ENCODE assay signal across 8 cellular contexts in the genomic region with DNA sequence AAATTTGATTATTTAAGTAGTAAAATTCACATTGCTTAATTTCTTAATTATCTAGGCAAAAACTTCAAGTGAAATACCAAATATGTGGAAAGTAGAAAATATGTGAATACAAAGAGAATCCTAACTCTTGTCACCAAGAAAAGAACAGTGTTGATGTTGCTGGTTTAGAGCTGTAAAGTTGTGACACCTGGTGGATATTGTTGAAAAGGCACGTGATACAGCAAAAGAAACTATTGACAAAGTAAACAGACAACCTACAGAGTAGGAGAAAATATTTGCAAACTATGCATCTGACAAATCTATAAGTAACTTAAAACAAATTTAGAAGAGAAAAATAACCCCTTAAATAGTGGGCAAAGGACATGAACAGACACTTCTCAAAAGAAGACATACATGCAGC. TPM values are rescaled to one million over a fixed set of nuclear protein-coding genes. Genes with fewer than 3 reads are reported as not detected.
A peak's percentile ranks its signal among the peaks of the same experiment; 100 is the strongest.
DNase-seq lines count a peak whose midpoint lies in the region; ATAC-seq, FAIRE-seq and TF ChIP-seq lines count a peak whose summit lies in the region.

No MANE protein-coding gene starts in this region.

- TF ChIP-seq POLR2A in HepG2 (IDR thresholded peaks at IDR 0.05; ENCODE audit: insufficient read depth in 1 of 2, low read depth in 2 of 2, low read length in 2 of 2): no peak

- H3K79me1 ChIP-seq in neuronal stem cell (ENCODE audit: low read depth, low read length): no peaks in the 10 kb centered on the region

- no peaks in the 10 kb centered on the region for H4K20me1 ChIP-seq in HepG2 (ENCODE audit: insufficient read depth, low read length)

- BruUV-seq in HepG2 (replicated peaks; lab: Mats Ljungman, UMichigan): no TSS peak

- TF ChIP-seq RAD21 in HepG2 (CRISPR knock-in tag; IDR thresholded peaks at IDR 0.05): peak; percentile 79

- no peak overlapping the region for H2BK120ac ChIP-seq in neuronal stem cell (ENCODE audit: low read depth, low read length)

- DNase-seq in ACHN: peak; percentile 41
- DNase-seq in SK-N-DZ (ENCODE audit: low spot score): peak; percentile 19
- DNase-seq in HepG2 (ENCODE audit: low spot score): peak; percentile 68
- no peak for DNase-seq in iPS-NIHi11 (ENCODE audit: low spot score)
- DNase-seq in neuronal stem cell (ENCODE audit: low spot score): no peak
- no peak for DNase-seq in activated CD8-positive, alpha-beta memory T cell treated with anti-CD3 and anti-CD28 coated beads for 24 hours

- FAIRE-seq in HepG2 (lab: Jason Lieb, UNC): peak; percentile 67

- no peaks in the 10 kb centered on the region for H3K9me3 ChIP-seq in HepG2 (ENCODE audit: low read length)
- no peaks in the 10 kb centered on the region for H3K9me3 ChIP-seq in neuronal stem cell (replicated peaks in 1 of 2; ENCODE audit: control insufficient read depth in 2 of 2, insufficient read depth in 1 of 2, low read depth in 1 of 2, low read length in 2 of 2)

- peak; percentile 74 for TF ChIP-seq CTCF in HepG2 (CRISPR knock-in tag; IDR thresholded peaks at IDR 0.05)

- CTCF ChIA-PET in HepG2 (lab: Yijun Ruan, JAX; ENCODE audit: low intra/inter-chr PET ratio, low total read pairs): interaction anchor here (1.4 kb wide), 1 partner anchor 1169 kb away, joined by 4 read pairs; no protein-coding TSS in a partner anchor

- H4K8ac ChIP-seq in neuronal stem cell (ENCODE audit: low read depth, low read length): no peak overlapping the region

- H3K4me1 ChIP-seq in HepG2 (ENCODE audit: insufficient read depth, low read length): peaks cover 7% of the 10 kb centered on the region
- no peaks in the 10 kb centered on the region for H3K4me1 ChIP-seq in neuronal stem cell (ENCODE audit: control insufficient read depth in 2 of 2, insufficient read depth in 1 of 2, low read depth in 1 of 2, low read length in 2 of 2)

- no peak overlapping the region for H2BK5ac ChIP-seq in neuronal stem cell (ENCODE audit: low read length)

- WGBS in HepG2 (ENCODE audit: low lambda C conversion rate): 9% methylated on average over 1 of the region's 1 CpG
- WGBS in neuronal stem cell (ENCODE audit: extremely low coverage in 2 of 2, insufficient read length in 2 of 2, insufficient replicate concordance in 1 of 2), 2 donors: no CpG with 5 or more reads among the region's 1 CpG

- H3K14ac ChIP-seq in neuronal stem cell (ENCODE audit: low read length): no peak overlapping the region

- no peak overlapping the region for H3K9ac ChIP-seq in HepG2 (ENCODE audit: insufficient read depth, low read depth, low read length)
- no peak overlapping the region for H3K9ac ChIP-seq in neuronal stem cell (ENCODE audit: low read depth, low read length, poor library complexity)

- no peak overlapping the region for H2AK5ac ChIP-seq in neuronal stem cell (ENCODE audit: low read depth, low read length)

- H2AFZ ChIP-seq in HepG2 (ENCODE audit: low read length) (no peak overlapping the region), neuronal stem cell (ENCODE audit: low read length) (no peak overlapping the region)

- no peak overlapping the region for H3K18ac ChIP-seq in neuronal stem cell (ENCODE audit: low read length)

- intact Hi-C loops in HepG2 (cut with micrococcal nuclease; ENCODE audit: unreplicated experiment): loop anchor here (1.0 to 10.0 kb wide), 6 partner anchors 204 to 1169 kb away; no protein-coding TSS in a partner anchor

- peak; percentile 84 for ATAC-seq in GM18868 (IDR thresholded peaks at IDR 0.05; ENCODE audit: unreplicated experiment)
- ATAC-seq in HG03175 (IDR thresholded peaks at IDR 0.05; ENCODE audit: unreplicated experiment): peak; percentile 82
- ATAC-seq in HepG2: peak; percentile 89

- H3K4me2 ChIP-seq in HepG2 (ENCODE audit: low read depth, low read length): no peak overlapping the region
- no peak overlapping the region for H3K4me2 ChIP-seq in neuronal stem cell (ENCODE audit: insufficient read depth, low read length, poor library complexity, severe bottlenecking)

- H3K36me3 ChIP-seq in HepG2 (replicated peaks in 1 of 2; ENCODE audit: control insufficient read depth in 1 of 2, insufficient read depth in 2 of 2, low read length in 2 of 2) (peaks cover 0 to 11% of the 10 kb centered on the region in 2 experiments; a peak in 3 of 5 replicates), neuronal stem cell (replicated peaks in 1 of 2; ENCODE audit: control insufficient read depth in 2 of 2, insufficient read depth in 2 of 2, low read length in 2 of 2) (peaks cover 0 to 3% of the 10 kb centered on the region in 2 donors)

- H2BK12ac ChIP-seq in neuronal stem cell (ENCODE audit: low read length): no peak overlapping the region

- H3K27me3 ChIP-seq in HepG2 (ENCODE audit: control insufficient read depth in 1 of 2, insufficient read depth in 2 of 2, low read length in 2 of 2): no peaks in the 10 kb centered on the region
- H3K27me3 ChIP-seq in neuronal stem cell (ENCODE audit: control insufficient read depth in 3 of 3, insufficient read depth in 3 of 3, low read depth in 1 of 3, low read length in 3 of 3): no peaks in the 10 kb centered on the region

- in situ Hi-C loops in ACHN (cut with HindIII; ENCODE audit: low pct_ligation_motif_present, low pct_unique_long_range_greater_than_20kb, low sequenced_read_pairs): no loop called here
- in situ Hi-C loops in HepG2 (cut with HindIII; ENCODE audit: extremely low pct_ligation_motif_present, low pct_unique_long_range_greater_than_20kb): loop anchor here (25.0 kb wide), 4 partner anchors 473 to 1248 kb away; no protein-coding TSS in a partner anchor

- POLR2A ChIA-PET in HepG2 (lab: Yijun Ruan, JAX): interaction anchor here (0.7 kb wide), 1 partner anchor 26 kb away, joined by 3 read pairs; a partner anchor contains a TSS

- TF ChIP-seq EP300 in HepG2 (IDR thresholded peaks at IDR 0.05; ENCODE audit: low read depth in 2 of 2, low read length in 2 of 2): no peak
- TF ChIP-seq EP300 in HepG2 (CRISPR knock-in tag; IDR thresholded peaks at IDR 0.05; ENCODE audit: borderline replicate concordance): no peak

- H3K4ac ChIP-seq in neuronal stem cell (ENCODE audit: low read length): no peak overlapping the region

- H3K4me3 ChIP-seq in HepG2 (replicated peaks in 1 of 3; ENCODE audit: insufficient read depth in 1 of 3, low read depth in 2 of 3, low read length in 3 of 3) (no peak overlapping the region), neuronal stem cell (ENCODE audit: low read length in 2 of 2) (no peak overlapping the region)

- H3K23ac ChIP-seq in neuronal stem cell (ENCODE audit: low read depth, low read length, poor library complexity): no peak overlapping the region

- no peak overlapping the region for H2BK15ac ChIP-seq in neuronal stem cell (ENCODE audit: low read length)

- H4K91ac ChIP-seq in neuronal stem cell (ENCODE audit: low read depth, low read length, poor library complexity): no peak overlapping the region

- peaks cover 2% of the 10 kb centered on the region for H3K79me2 ChIP-seq in HepG2 (ENCODE audit: insufficient read depth, low read length)

- H3K27ac ChIP-seq in HepG2 (ENCODE audit: extremely low read length, insufficient read depth, low read length) (no peak overlapping the region), neuronal stem cell (replicated peaks; ENCODE audit: low read length) (no peak overlapping the region)

TF ChIP-seq in HepG2, 621 proteins besides CTCF, POLR2A, EP300 and RAD21 (continues in another document):
- TF ChIP-seq, protein P1, sequence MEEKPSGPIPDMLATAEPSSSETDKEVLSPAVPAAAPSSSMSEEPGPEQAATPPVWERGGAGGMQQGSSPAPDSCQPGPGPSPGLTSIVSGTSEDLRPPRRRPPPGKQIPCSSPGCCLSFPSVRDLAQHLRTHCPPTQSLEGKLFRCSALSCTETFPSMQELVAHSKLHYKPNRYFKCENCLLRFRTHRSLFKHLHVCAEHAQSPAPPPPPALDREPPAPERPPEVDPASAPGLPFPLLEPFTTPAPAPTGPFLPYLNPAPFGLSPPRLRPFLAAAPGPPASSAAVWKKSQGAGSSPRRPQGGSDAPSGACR (CRISPR knock-in tag; IDR thresholded peaks at IDR 0.05): no peak
- no peak for TF ChIP-seq ZNF616 (CRISPR knock-in tag; IDR thresholded peaks at IDR 0.05; ENCODE audit: low read depth)
- TF ChIP-seq ESRRA (CRISPR knock-in tag; IDR thresholded peaks at IDR 0.05; ENCODE audit: low read depth): no peak
- no peak for TF ChIP-seq ZNF552 (CRISPR knock-in tag; IDR thresholded peaks at IDR 0.05; ENCODE audit: borderline replicate concordance)
- TF ChIP-seq FOXA3 (CRISPR knock-in tag; IDR thresholded peaks at IDR 0.05): peak; percentile 79
- no peak for TF ChIP-seq FOXK2 (IDR thresholded peaks at IDR 0.05)
- TF ChIP-seq BHLHE40 (IDR thresholded peaks at IDR 0.05; ENCODE audit: low read length): peak; percentile 82
- TF ChIP-seq KDM2A (CRISPR knock-in tag; IDR thresholded peaks at IDR 0.05; ENCODE audit: borderline replicate concordance, low read depth): no peak

RNA-seq across cellular contexts. Expression of a gene that starts 25.6 kb away (rescaled TPM):
- 85.3 and 86.5 TPM in 2 replicates for polyA plus RNA-seq in SK-N-DZ (2014; cell fraction: cytosol; rRNA removed)
- polyA plus RNA-seq in SK-N-DZ (2014; cell fraction: nucleus; rRNA removed): 101 and 103 TPM in 2 replicates
- 168 and 286 TPM in 2 replicates for total RNA-seq in HepG2 (2016; rRNA removed; fragmentation: Illumina TruSeq; extraction: Trizol)
- 39.3 and 41.4 TPM in 2 replicates for total RNA-seq in HepG2 (2016; cell fraction: cytosol; rRNA removed; fragmentation: Illumina TruSeq; extraction: Trizol; ENCODE audit: low read depth)
- 174 and 286 TPM in 2 replicates for total RNA-seq in HepG2 (2016; cell fraction: insoluble cytoplasmic fraction; rRNA removed; fragmentation: Illumina TruSeq; extraction: Trizol)
- total RNA-seq in HepG2 (2016; cell fraction: membrane; rRNA removed; fragmentation: Illumina TruSeq; extraction: Trizol): 84.8 and 91.5 TPM in 2 replicates
- total RNA-seq in HepG2 (2016; cell fraction: nucleus; rRNA removed; fragmentation: Illumina TruSeq; extraction: Trizol): 113 and 129 TPM in 2 replicates
- polyA plus RNA-seq in HepG2 (2011; rRNA removed): 52.4 and 84.6 TPM in 2 replicates
- 36.7 and 43.7 TPM in 2 replicates for polyA plus RNA-seq in HepG2 (2011; cell fraction: cytosol; rRNA removed)
- 37.4 and 45.3 TPM in 2 replicates for polyA plus RNA-seq in HepG2 (2011; cell fraction: nucleus; rRNA removed)
- 101 and 115 TPM in 2 replicates for polyA plus RNA-seq in HepG2 (2012)
- polyA plus RNA-seq in HepG2 (2016; cell fraction: cytosol; fragmentation: Illumina TruSeq; extraction: Trizol; ENCODE audit: low read depth): 19.6 and 19.9 TPM in 2 replicates
- polyA plus RNA-seq in HepG2 (2016; cell fraction: insoluble cytoplasmic fraction; fragmentation: Illumina TruSeq; extraction: Trizol; ENCODE audit: low read depth): 271 and 305 TPM in 2 replicates
- 50.1 and 56.6 TPM in 2 replicates for polyA plus RNA-seq in HepG2 (2016; cell fraction: membrane; fragmentation: Illumina TruSeq; extraction: Trizol; ENCODE audit: low read depth)
- polyA plus RNA-seq in HepG2 (2016; cell fraction: nucleus; fragmentation: Illumina TruSeq; extraction: Trizol; ENCODE audit: insufficient read depth, low read depth): 191 and 195 TPM in 2 replicates
- polyA minus RNA-seq in HepG2 (2011; rRNA and poly(A)+ RNA removed; ENCODE audit: low replicate concordance): 7.5 and 12.5 TPM in 2 replicates
- polyA minus RNA-seq in HepG2 (2011; cell fraction: cytosol; rRNA and poly(A)+ RNA removed): 40.4 and 47.8 TPM in 2 replicates
- polyA minus RNA-seq in HepG2 (2011; cell fraction: nucleus; rRNA and poly(A)+ RNA removed): 119 and 132 TPM in 2 replicates
- polyA plus RNA-seq in neuronal stem cell (2013, experiment 1 of 2): 89.0 TPM
- polyA plus RNA-seq in neuronal stem cell (2013, experiment 2 of 2): 90.9 TPM

Comparison
In these comparisons a context has a peak if more than half of its experiments do, and no peak if none do; other contexts are left out.
1. DNase-seq: peak in ACHN (single experiment), SK-N-DZ (single experiment) and HepG2 (single experiment); none in iPS-NIHi11 (single experiment), neuronal stem cell (single experiment) and activated CD8-positive, alpha-beta memory T cell treated with anti-CD3 and anti-CD28 coated beads for 24 hours (single experiment).
2. Peak in every context shown above with its lines, with median percentiles within 50 percentile points of each other: ATAC-seq.